In genomic region chr15:88987951-88988671, GRCh38 we compare ENCODE assay signal across 17 cellular contexts.
DNase-seq lines count a peak whose midpoint lies in the region; ATAC-seq and TF ChIP-seq lines count a peak whose summit lies in the region.
"Had no signal": no experiment of that assay in that cellular context is flagged by ENCODE, and none has a peak within 500 bp of the region (broad histone marks: within the 10 kb centered on the region; RNA-seq: fewer than 3 reads in every experiment).

No MANE protein-coding gene starts in this region.

- no peak for TF ChIP-seq CTCF in WTC11 (IDR thresholded peaks at IDR 0.05)

- POLR2A ChIA-PET in WTC11 (lab: Charles Lee) = interaction anchor here (0.5 to 1.7 kb wide), 6 partner anchors 11 to 90 kb away, joined by 3 to 12 read pairs (median 4); no protein-coding TSS in a partner anchor

- ATAC-seq in WTC11 = peak; percentile 19
- no peak for ATAC-seq in HG02642 (IDR thresholded peaks at IDR 0.05; ENCODE audit: poor library complexity, unreplicated experiment)

- peaks cover 20% of the 10 kb centered on the region for H3K36me3 Mint-ChIP-seq in WTC11

- DNase-seq in AG08395 (ENCODE audit: low spot score) (peak; percentile 41), HCEC 1CT (peak; percentile 18), WTC11 (ENCODE audit: low spot score) (peak; percentile 56), islet precursor cell (peak; percentile 74), NOMO-1 treated with DMSO at 0.1 percent for 48 hours (lab: John Stamatoyannopoulos, UW; ENCODE audit: unreplicated experiment) (no peak), cortex of kidney (lab: John Stamatoyannopoulos, UW) (no peak)
- DNase-seq in stimulated activated CD4-positive, alpha-beta T cell treated with anti-CD3 and anti-CD28 coated beads, Interleukin-15, amount 100 ng/mL, for 24 hours = no peak
- DNase-seq: activated gamma-delta T cell; amniotic stem cell; effector memory CD4-positive, alpha-beta T cell; NCI-H1436 treated with DMSO at 0.1 percent for 48 hours; NCI-H446; SHP77 treated with DMSO at 0.1 percent for 48 hours; uterus had no signal

- peaks cover 93% of the 10 kb centered on the region for H3K4me1 Mint-ChIP-seq in WTC11
- H3K4me1 Mint-ChIP-seq: central memory CD8-positive, alpha-beta T cell had no signal

- peak overlapping the region; percentile 99 for H3K27ac Mint-ChIP-seq in WTC11
- H3K27ac Mint-ChIP-seq: T-helper 2 cell treated with Interferon-gamma antibody and Interleukin-4, amounts not matched to agents 5 μg/mL and 100 μg/mL, for 36 hours had no signal

- peaks cover 6% of the 10 kb centered on the region; the same call in 1 of the 2 replicates for H3K9me3 Mint-ChIP-seq in WTC11
- H3K9me3 Mint-ChIP-seq: central memory CD8-positive, alpha-beta T cell; T-helper 2 cell treated with Interferon-gamma antibody and Interleukin-4, amounts not matched to agents 5 μg/mL and 100 μg/mL, for 36 hours had no signal

- CTCF ChIA-PET in WTC11 (lab: Charles Lee) = interaction anchor here (0.6 to 2.0 kb wide), 7 partner anchors 11 to 141 kb away, joined by 3 to 13 read pairs (median 5); partner anchors contain the start of gene HAPLN3

- H3K4me3 Mint-ChIP-seq in WTC11 = peak overlapping the region; percentile 49
- H3K4me3 Mint-ChIP-seq: central memory CD8-positive, alpha-beta T cell; T-helper 2 cell treated with Interferon-gamma antibody and Interleukin-4, amounts not matched to agents 5 μg/mL and 100 μg/mL, for 36 hours had no signal

- H3K27me3 Mint-ChIP-seq in WTC11 (ENCODE audit: low read depth) = 0 out of 2 replicates have a peak, but pooled peaks cover 3% of the 10 kb centered on the region

TF ChIP-seq in WTC11, 78 proteins besides CTCF, POLR2A, EP300 and RAD21:
- TF ChIP-seq, protein P1, sequence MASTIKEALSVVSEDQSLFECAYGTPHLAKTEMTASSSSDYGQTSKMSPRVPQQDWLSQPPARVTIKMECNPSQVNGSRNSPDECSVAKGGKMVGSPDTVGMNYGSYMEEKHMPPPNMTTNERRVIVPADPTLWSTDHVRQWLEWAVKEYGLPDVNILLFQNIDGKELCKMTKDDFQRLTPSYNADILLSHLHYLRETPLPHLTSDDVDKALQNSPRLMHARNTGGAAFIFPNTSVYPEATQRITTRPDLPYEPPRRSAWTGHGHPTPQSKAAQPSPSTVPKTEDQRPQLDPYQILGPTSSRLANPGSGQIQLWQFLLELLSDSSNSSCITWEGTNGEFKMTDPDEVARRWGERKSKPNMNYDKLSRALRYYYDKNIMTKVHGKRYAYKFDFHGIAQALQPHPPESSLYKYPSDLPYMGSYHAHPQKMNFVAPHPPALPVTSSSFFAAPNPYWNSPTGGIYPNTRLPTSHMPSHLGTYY (CRISPR knock-in tag; IDR thresholded peaks at IDR 0.05) = 0 out of 2 replicates have a peak, but pooled peaks have one; percentile 58
- TF ChIP-seq FOXP4 (CRISPR knock-in tag; IDR thresholded peaks at IDR 0.05) (0 out of 2 replicates have a peak, but pooled peaks have one; percentile 47), USF2 (CRISPR knock-in tag; IDR thresholded peaks at IDR 0.05) (no peak), OVOL2 (CRISPR knock-in tag; IDR thresholded peaks at IDR 0.05; ENCODE audit: borderline replicate concordance) (no peak), PRDM15 (CRISPR knock-in tag; IDR thresholded peaks at IDR 0.05) (no peak), EMX1 (CRISPR knock-in tag; IDR thresholded peaks at IDR 0.05) (no peak), ZNF138 (CRISPR knock-in tag; conservative IDR thresholded peaks at IDR 0.05) (no peak), MXD4 (CRISPR knock-in tag; IDR thresholded peaks at IDR 0.05; ENCODE audit: borderline replicate concordance) (no peak), ZNF396 (CRISPR knock-in tag; IDR thresholded peaks at IDR 0.05; ENCODE audit: borderline replicate concordance) (no peak), GTF2I (CRISPR knock-in tag; conservative IDR thresholded peaks at IDR 0.05) (no peak), CREB1 (CRISPR knock-in tag; IDR thresholded peaks at IDR 0.05) (no peak), FOXK1 (CRISPR knock-in tag; IDR thresholded peaks at IDR 0.05) (peak; percentile 64; the same call in 1 of the 2 replicates), ZNF423 (CRISPR knock-in tag; IDR thresholded peaks at IDR 0.05) (peak; percentile 56; the same call in 1 of the 2 replicates), CDX4 (CRISPR knock-in tag; IDR thresholded peaks at IDR 0.05; ENCODE audit: borderline replicate concordance) (no peak)
- TF ChIP-seq, protein P2, sequence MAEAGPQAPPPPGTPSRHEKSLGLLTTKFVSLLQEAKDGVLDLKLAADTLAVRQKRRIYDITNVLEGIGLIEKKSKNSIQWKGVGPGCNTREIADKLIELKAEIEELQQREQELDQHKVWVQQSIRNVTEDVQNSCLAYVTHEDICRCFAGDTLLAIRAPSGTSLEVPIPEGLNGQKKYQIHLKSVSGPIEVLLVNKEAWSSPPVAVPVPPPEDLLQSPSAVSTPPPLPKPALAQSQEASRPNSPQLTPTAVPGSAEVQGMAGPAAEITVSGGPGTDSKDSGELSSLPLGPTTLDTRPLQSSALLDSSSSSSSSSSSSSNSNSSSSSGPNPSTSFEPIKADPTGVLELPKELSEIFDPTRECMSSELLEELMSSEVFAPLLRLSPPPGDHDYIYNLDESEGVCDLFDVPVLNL (CRISPR knock-in tag; IDR thresholded peaks at IDR 0.05; ENCODE audit: borderline replicate concordance, low read depth) = no peak
- TF ChIP-seq, protein P3, sequence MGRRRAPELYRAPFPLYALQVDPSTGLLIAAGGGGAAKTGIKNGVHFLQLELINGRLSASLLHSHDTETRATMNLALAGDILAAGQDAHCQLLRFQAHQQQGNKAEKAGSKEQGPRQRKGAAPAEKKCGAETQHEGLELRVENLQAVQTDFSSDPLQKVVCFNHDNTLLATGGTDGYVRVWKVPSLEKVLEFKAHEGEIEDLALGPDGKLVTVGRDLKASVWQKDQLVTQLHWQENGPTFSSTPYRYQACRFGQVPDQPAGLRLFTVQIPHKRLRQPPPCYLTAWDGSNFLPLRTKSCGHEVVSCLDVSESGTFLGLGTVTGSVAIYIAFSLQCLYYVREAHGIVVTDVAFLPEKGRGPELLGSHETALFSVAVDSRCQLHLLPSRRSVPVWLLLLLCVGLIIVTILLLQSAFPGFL (CRISPR knock-in tag; IDR thresholded peaks at IDR 0.05; ENCODE audit: borderline replicate concordance) = no peak
TF ChIP-seq in WTC11: peak in this region for 4.

Comparison
In these comparisons a context has a peak if more than half of its experiments do, and no peak if none do; other contexts are left out.
1. DNase-seq: peak in AG08395 (single experiment), HCEC 1CT (single experiment), WTC11 (single experiment) and islet precursor cell (single experiment); none in NOMO-1 treated with DMSO at 0.1 percent for 48 hours (single experiment), cortex of kidney (single experiment) and stimulated activated CD4-positive, alpha-beta T cell treated with anti-CD3 and anti-CD28 coated beads, Interleukin-15, amount 100 ng/mL, for 24 hours (single experiment).